18 cellular contexts compared by ENCODE assay signal in the genomic region with DNA sequence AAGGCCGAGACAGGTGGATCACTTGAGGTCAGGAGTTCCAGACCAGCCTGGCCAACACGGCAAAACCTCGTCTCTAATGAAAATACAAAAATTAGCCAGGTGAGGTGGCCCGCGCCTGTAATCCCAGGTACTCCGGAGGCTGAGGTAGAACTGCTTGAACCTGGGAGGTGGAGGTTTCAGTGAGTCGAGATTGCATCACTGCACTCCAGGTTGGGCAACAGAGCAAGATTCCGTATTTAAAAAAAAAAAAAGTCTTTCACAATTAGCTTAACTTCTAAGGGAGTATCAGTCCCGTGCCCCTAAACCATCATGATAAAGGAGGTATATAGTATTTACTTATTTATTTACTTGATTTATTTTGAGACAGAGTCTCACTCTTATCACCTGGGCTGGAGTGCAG. TPM values are rescaled to one million over a fixed set of nuclear protein-coding genes. Genes with fewer than 3 reads are reported as not detected.
"Had no signal": no experiment of that assay in that cellular context is flagged by ENCODE, and none has a peak within 500 bp of the region (broad histone marks: within the 10 kb centered on the region; RNA-seq: fewer than 3 reads in every experiment).

No MANE protein-coding gene starts in this region.

- H3K9me3 ChIP-seq: esophagus muscularis mucosa, suprapubic skin had no signal

- FAIRE-seq: endometrium, islet of Langerhans had no signal

- H3K36me3 ChIP-seq: brain microvascular endothelial cell, esophagus muscularis mucosa, suprapubic skin had no signal

- H3K4me3 ChIP-seq: dorsolateral prefrontal cortex, esophagus muscularis mucosa, suprapubic skin had no signal

- H3K27me3 ChIP-seq: brain microvascular endothelial cell, suprapubic skin had no signal

- H3K27ac ChIP-seq: brain microvascular endothelial cell, esophagus muscularis mucosa, suprapubic skin had no signal

- ATAC-seq: activated naive CD4-positive, alpha-beta T cell treated with anti-CD3 and anti-CD28 coated beads, Interleukin-2, amount 50 U/mL, for 72 hours had no signal

- DNase-seq: activated CD4-positive, alpha-beta T cell treated with anti-CD3 and anti-CD28 coated beads, Interleukin-2, amount 50 U/mL, for 4 hours; activated CD4-positive, CD25-positive, alpha-beta regulatory T cell treated with anti-CD3 and anti-CD28 coated beads, Interleukin-2, amount 50 U/mL, for 72 hours; activated effector memory CD4-positive, alpha-beta T cell treated with Interleukin-2 at 50 U/mL for 16 hours; activated T-cell treated with anti-CD3 and anti-CD28 coated beads, Interleukin-2, amount 50 U/mL, for 24 hours; amniotic stem cell; brain microvascular endothelial cell; dorsolateral prefrontal cortex; mesendoderm; nephron progenitor cell; stimulated activated CD4-positive, alpha-beta T cell treated with anti-CD3 and anti-CD28 coated beads, Interleukin-2, amount 100 ng/mL, for 48 hours; stimulated activated naive CD4-positive, alpha-beta T cell treated with Interleukin-2 at 50 U/mL for 16 hours had no signal

RNA-seq across cellular contexts. Expression of gene MEFV, which starts 3.4 kb away (rescaled TPM):
- total RNA-seq: chondrocyte, osteocyte had no signal
